7 cellular contexts compared by ENCODE assay signal in the genomic region with DNA sequence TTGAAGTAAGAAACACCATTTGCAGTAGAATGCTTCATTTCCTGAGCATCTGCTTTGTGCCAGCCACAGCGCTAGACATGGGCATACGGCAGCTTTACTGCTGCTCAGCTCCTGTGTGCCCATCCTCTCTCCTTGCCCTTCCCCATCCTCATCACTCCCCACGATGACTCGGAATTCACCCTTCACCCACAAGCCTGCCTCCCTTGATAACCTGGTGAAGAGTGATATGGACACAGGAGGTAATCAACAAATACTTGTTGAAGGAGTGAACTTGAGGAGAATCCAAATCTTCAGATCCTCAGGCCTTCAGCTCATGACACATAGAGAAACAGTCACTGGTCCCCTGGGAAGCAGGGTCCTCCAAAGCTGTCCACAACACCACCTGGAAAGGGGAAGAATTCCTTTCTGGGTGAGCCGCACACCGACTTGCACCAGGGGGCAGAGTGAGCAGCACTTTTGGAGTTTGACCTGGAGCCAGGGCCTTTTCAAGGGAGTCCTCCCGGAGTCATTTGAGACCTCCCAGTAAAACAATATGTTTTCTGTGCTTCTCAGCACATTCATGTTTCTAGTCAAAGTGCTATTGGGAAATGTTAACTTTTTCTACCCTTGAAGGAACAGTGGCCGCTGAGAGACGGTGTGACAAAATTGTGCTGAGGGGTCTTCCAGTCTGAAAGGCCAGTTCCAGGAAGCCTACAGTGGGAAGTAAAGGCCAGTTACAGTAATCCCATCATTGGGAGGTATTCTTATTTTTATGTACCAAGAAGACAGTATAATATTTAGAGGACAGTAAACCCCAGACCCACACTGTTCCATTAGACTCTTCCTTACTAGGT.
A peak's percentile ranks its signal among the peaks of the same experiment; 100 is the strongest.
DNase-seq lines count a peak whose midpoint lies in the region; ATAC-seq, FAIRE-seq and TF ChIP-seq lines count a peak whose summit lies in the region.

No MANE protein-coding gene starts in this region.

- H3K36me3 ChIP-seq in DND-41 (ENCODE audit: insufficient read depth, low read length) = no peaks in the 10 kb centered on the region
- H3K36me3 ChIP-seq in PC-9 (ENCODE audit: low read depth) = no peaks in the 10 kb centered on the region
- no peaks in the 10 kb centered on the region for H3K36me3 ChIP-seq in bronchial epithelial cell (ENCODE audit: control insufficient read depth, insufficient read depth, low read length)
- no peaks in the 10 kb centered on the region for H3K36me3 ChIP-seq in tibial nerve

- BruUV-seq in PC-9 (replicated peaks; lab: Mats Ljungman, UMichigan) = no TSS peak

- H3K4me3 ChIP-seq in DND-41 (ENCODE audit: low read depth in 1 of 2, low read length in 2 of 2) (no peak overlapping the region), PC-9 (no peak overlapping the region), bronchial epithelial cell (ENCODE audit: low read depth, low read length) (no peak overlapping the region), tibial nerve (no peak overlapping the region)

- H3K79me2 ChIP-seq in DND-41 (ENCODE audit: insufficient read depth, low read length) = no peaks in the 10 kb centered on the region
- H3K79me2 ChIP-seq in PC-9 (ENCODE audit: low read depth) = no peaks in the 10 kb centered on the region

- peak; percentile 8 for DNase-seq in DND-41
- DNase-seq in HS-27A (ENCODE audit: low read depth) = peak; percentile 41
- DNase-seq in PC-9 = peak; percentile 37 to 49
- peak; percentile 61 for DNase-seq in bronchial epithelial cell (ENCODE audit: low read depth)
- peak; percentile 45 to 64 for DNase-seq in left colon
- peak; percentile 42 to 70 for DNase-seq in tibial nerve (ENCODE audit: low spot score in 2 of 2)

- H3K9me2 ChIP-seq in PC-9 (ENCODE audit: insufficient read depth) = no peaks in the 10 kb centered on the region

- FAIRE-seq in bronchial epithelial cell (lab: Jason Lieb, UNC) = no peak

- no peak for TF ChIP-seq POLR2A in tibial nerve (IDR thresholded peaks at IDR 0.05)

- no peak overlapping the region for H3K27ac ChIP-seq in DND-41 (ENCODE audit: low read length)
- no peak overlapping the region for H3K27ac ChIP-seq in PC-9
- H3K27ac ChIP-seq in tibial nerve = peak overlapping the region in 2 of 4 donors; percentile 15 to 89

- H3K4me2 ChIP-seq in DND-41 (ENCODE audit: insufficient read depth, low read length) = no peak overlapping the region
- H3K4me2 ChIP-seq in PC-9 = no peak overlapping the region

- CTCF ChIA-PET in PC-9 (lab: Charles Lee) = interaction anchor here (0.5 to 0.7 kb wide), 3 partner anchors 42 to 387 kb away, joined by 3 read pairs; no protein-coding TSS in a partner anchor

- H3K4me1 ChIP-seq in DND-41 (ENCODE audit: insufficient read depth, low read length) (no peaks in the 10 kb centered on the region), PC-9 (replicated peaks; ENCODE audit: insufficient read depth) (peaks cover 7% of the 10 kb centered on the region; the same call in 1 of the 2 replicates), tibial nerve (peaks cover 0 to 21% (median 1%) of the 10 kb centered on the region in 4 donors)

- H4K20me1 ChIP-seq in DND-41 (ENCODE audit: insufficient read depth, low read length) = no peaks in the 10 kb centered on the region
- no peaks in the 10 kb centered on the region for H4K20me1 ChIP-seq in PC-9 (ENCODE audit: insufficient read depth)

- no peak for TF ChIP-seq EP300 in tibial nerve (IDR thresholded peaks at IDR 0.05)

- H3K9me3 ChIP-seq in DND-41 (ENCODE audit: insufficient read depth, low read length, severe bottlenecking) (no peaks in the 10 kb centered on the region), PC-9 (ENCODE audit: insufficient read depth, low read depth) (no peaks in the 10 kb centered on the region), tibial nerve (no peaks in the 10 kb centered on the region)

- no peak for ATAC-seq in DND-41 (ENCODE audit: insufficient read depth, low read depth)
- peak; percentile 79 for ATAC-seq in left colon
- no peak for ATAC-seq in HG02642 (IDR thresholded peaks at IDR 0.05; ENCODE audit: poor library complexity, unreplicated experiment)

- H3K27me3 ChIP-seq in DND-41 (ENCODE audit: insufficient read depth, low read length, poor library complexity) (no peaks in the 10 kb centered on the region), PC-9 (ENCODE audit: insufficient read depth, low read depth) (no peaks in the 10 kb centered on the region), bronchial epithelial cell (ENCODE audit: control insufficient read depth, insufficient read depth, low read length) (no peaks in the 10 kb centered on the region), tibial nerve (no peaks in the 10 kb centered on the region)

- POLR2A ChIA-PET in PC-9 (lab: Charles Lee; ENCODE audit: unreplicated experiment) = no interaction called here

- TF ChIP-seq CTCF in DND-41 (IDR thresholded peaks at IDR 0.05; ENCODE audit: borderline replicate concordance, extremely low read depth, low read length, poor library complexity, severe bottlenecking) (peak; percentile 55), PC-9 (conservative IDR thresholded peaks at IDR 0.05) (peak; percentile 67), bronchial epithelial cell (IDR thresholded peaks at IDR 0.05; ENCODE audit: insufficient read depth, low read length, severe bottlenecking) (peak; percentile 79), tibial nerve (IDR thresholded peaks at IDR 0.05) (peak; percentile 36 to 68 (median 50))

- H2AFZ ChIP-seq in DND-41 (ENCODE audit: low read depth, low read length) (no peak overlapping the region), PC-9 (no peak overlapping the region)

- no peaks in the 10 kb centered on the region for H3F3A ChIP-seq in PC-9 (ENCODE audit: insufficient read depth, low read depth)

- WGBS in tibial nerve, 2 donors = 42 to 44% methylated on average over 9 of the region's 9 CpGs

- intact Hi-C loops in PC-9 (cut with micrococcal nuclease; ENCODE audit: unreplicated experiment) (loop anchor here (1.0 to 5.0 kb wide), 4 partner anchors 66 to 382 kb away; no protein-coding TSS in a partner anchor), left colon (cut with DNase I, micrococcal nuclease) (loop anchor here in 1 of 2 donors (5.0 kb wide), 1 partner anchor 381 kb away; the partner anchor contains the start of gene ADAMTS6)

- H3K9ac ChIP-seq in DND-41 (ENCODE audit: low read depth, low read length) = no peak overlapping the region

Comparison
In these comparisons a context has a peak if more than half of its experiments do, and no peak if none do; other contexts are left out.
1. DNase-seq: peak in every context shown above with its lines; median percentile 61 in bronchial epithelial cell; 56 in tibial nerve; 54 in left colon; 43 in PC-9; 41 in HS-27A; 8 in DND-41.